Comparison of ENCODE assay signal across 11 cellular contexts in genomic region chr3:10974131-10974530, GRCh38. TPM values are rescaled to one million over a fixed set of nuclear protein-coding genes. Genes with fewer than 3 reads are reported as not detected.
"Had no signal": no experiment of that assay in that cellular context is flagged by ENCODE, and none has a peak within 500 bp of the region (broad histone marks: within the 10 kb centered on the region; RNA-seq: fewer than 3 reads in every experiment).

No MANE protein-coding gene starts in this region.

- H3K27ac ChIP-seq: GM23248 had no signal

- ATAC-seq: GM23338, HCT116 had no signal

- H3K9me3 Mint-ChIP-seq: GM23338, H9, HFFc6 had no signal

- H3K4me2 ChIP-seq: GM23338 had no signal

- H3K9me3 ChIP-seq: HAP-1 had no signal

- H3K4me3 ChIP-seq: GM23248, GM23338, HAP-1 had no signal

- H3K4me1 ChIP-seq: HAP-1 had no signal

- FAIRE-seq: H54 had no signal

- H3K4me3 Mint-ChIP-seq: GM23338, H9, HFFc6 had no signal

- H3K27ac Mint-ChIP-seq: GM23338, HFFc6 had no signal

- H3K36me3 ChIP-seq: HAP-1 had no signal

- DNase-seq: GM23248, GOT3, H7, H9, HCEC 1CT, HFFc6 had no signal

- H3K9ac ChIP-seq: GM23248 had no signal

- H2AFZ ChIP-seq: GM23248, GM23338 had no signal

RNA-seq across cellular contexts. Expression of gene SLC6A1, which starts 18.4 kb away (rescaled TPM):
- total RNA-seq: GM23248, H4, H9, HFFc6 had no signal
- polyA plus RNA-seq: GM23248 had no signal
